In genomic region chr1:28232558-28233263, GRCh38 we compare ENCODE assay signal across 1 cellular context.
A peak's percentile ranks its signal among the peaks of the same experiment; 100 is the strongest.
TF ChIP-seq lines count a peak whose summit lies in the region.

Gene DNAJC8, minus strand, starts transcription at chr1:28233029. Its CDS starts 31 bp downstream, at chr1:28232998.

TF ChIP-seq in HEK293, 187 proteins besides CTCF, POLR2A, EP300 and RAD21 (continued from another document):
- TF ChIP-seq ATF2 (tag by site-specific recombination; IDR thresholded peaks at IDR 0.05; ENCODE audit: low read depth) (no peak), ZNF175 (tag by site-specific recombination; IDR thresholded peaks at IDR 0.05) (no peak), ZNF2 (tag by site-specific recombination; IDR thresholded peaks at IDR 0.05) (peak; percentile 74; the same call in 1 of the 2 replicates), ZSCAN5A (tag by site-specific recombination; IDR thresholded peaks at IDR 0.05) (no peak), ZFP3 (tag by site-specific recombination; IDR thresholded peaks at IDR 0.05; ENCODE audit: low read depth) (no peak), WT1 (tag by site-specific recombination; IDR thresholded peaks at IDR 0.05) (no peak; the same call in 1 of the 2 replicates), ZNF350 (tag by site-specific recombination; IDR thresholded peaks at IDR 0.05) (no peak), BCL6B (tag by site-specific recombination; IDR thresholded peaks at IDR 0.05) (no peak), ZBTB17 (tag by site-specific recombination; IDR thresholded peaks at IDR 0.05) (peak; percentile 65), ZBTB11 (tag by site-specific recombination; conservative IDR thresholded peaks at IDR 0.05; ENCODE audit: low read depth) (0 out of 2 replicates have a peak, but pooled peaks have one; percentile 34), ZNF560 (tag by site-specific recombination; IDR thresholded peaks at IDR 0.05; ENCODE audit: borderline replicate concordance) (no peak), ZNF354C (tag by site-specific recombination; IDR thresholded peaks at IDR 0.05; ENCODE audit: borderline replicate concordance, low read depth) (no peak), SETDB1 (IDR thresholded peaks at IDR 0.05; ENCODE audit: insufficient read length, low read length) (no peak), RBAK (tag by site-specific recombination; IDR thresholded peaks at IDR 0.05) (no peak), GLI4 (tag by site-specific recombination; IDR thresholded peaks at IDR 0.05) (no peak), ZNF639 (tag by site-specific recombination; IDR thresholded peaks at IDR 0.05) (no peak), ZSCAN23 (tag by site-specific recombination; IDR thresholded peaks at IDR 0.05) (no peak), ZNF146 (tag by site-specific recombination; IDR thresholded peaks at IDR 0.05) (no peak), SP7 (tag by site-specific recombination; IDR thresholded peaks at IDR 0.05) (peak; percentile 60), ZNF529 (tag by site-specific recombination; IDR thresholded peaks at IDR 0.05; ENCODE audit: insufficient replicate concordance) (no peak), ZNF76 (tag by site-specific recombination; IDR thresholded peaks at IDR 0.05; ENCODE audit: borderline replicate concordance, low read depth) (no peak), ZSCAN16 (tag by site-specific recombination; IDR thresholded peaks at IDR 0.05) (no peak), ZNF16 (tag by site-specific recombination; IDR thresholded peaks at IDR 0.05; ENCODE audit: low read depth) (no peak), ZNF843 (tag by site-specific recombination; IDR thresholded peaks at IDR 0.05) (0 out of 2 replicates have a peak, but pooled peaks have one; percentile 40), ZNF155 (tag by site-specific recombination; IDR thresholded peaks at IDR 0.05) (no peak), YY1 (tag by site-specific recombination; IDR thresholded peaks at IDR 0.05) (peak; percentile 94), PRDM1 (tag by site-specific recombination; IDR thresholded peaks at IDR 0.05) (no peak), PRDM6 (tag by site-specific recombination; IDR thresholded peaks at IDR 0.05) (no peak), ZNF366 (tag by site-specific recombination; conservative IDR thresholded peaks at IDR 0.05) (no peak), ZBTB6 (tag by site-specific recombination; IDR thresholded peaks at IDR 0.05) (no peak), ZNF18 (tag by site-specific recombination; IDR thresholded peaks at IDR 0.05) (no peak), ZNF501 (tag by site-specific recombination; IDR thresholded peaks at IDR 0.05) (peak; percentile 83; the same call in 1 of the 2 replicates), ZBTB10 (tag by site-specific recombination; IDR thresholded peaks at IDR 0.05) (0 out of 2 replicates have a peak, but pooled peaks have one; percentile 40), ZNF157 (tag by site-specific recombination; IDR thresholded peaks at IDR 0.05) (no peak), ZEB2 (tag by site-specific recombination; IDR thresholded peaks at IDR 0.05) (peak; percentile 90)
TF ChIP-seq in HEK293: peak in this region for 41.
